8 cellular contexts compared by ENCODE assay signal in the genomic region with DNA sequence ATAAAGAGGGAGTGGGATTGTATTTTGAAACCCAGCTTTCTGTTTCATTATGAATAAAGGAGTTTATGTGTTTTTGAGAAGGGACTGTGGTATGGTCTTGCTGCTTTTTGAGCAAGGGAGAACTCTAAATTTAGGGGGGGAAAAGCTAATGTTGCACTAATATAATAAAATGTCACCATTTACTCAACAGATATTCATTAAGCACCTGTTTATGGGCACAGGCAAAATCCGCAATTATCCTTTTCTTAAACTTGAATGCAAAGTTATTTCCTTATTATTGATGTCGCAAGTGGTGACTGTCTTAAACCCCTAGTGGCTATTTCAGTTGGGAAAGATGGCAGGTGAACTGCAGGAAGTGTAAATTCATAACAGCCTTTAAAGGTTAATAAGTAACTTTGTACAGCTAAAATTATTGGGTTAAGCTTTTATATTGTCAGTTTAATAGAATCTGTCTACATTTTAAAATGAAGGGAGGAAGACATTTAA. TPM values are rescaled to one million over a fixed set of nuclear protein-coding genes. Genes with fewer than 3 reads are reported as not detected.
DNase-seq lines count a peak whose midpoint lies in the region; ATAC-seq, FAIRE-seq and TF ChIP-seq lines count a peak whose summit lies in the region.

No MANE protein-coding gene starts in this region.

- H3K9me3 Mint-ChIP-seq in neural crest cell, result no peaks in the 10 kb centered on the region

- ATAC-seq in GM18499 (IDR thresholded peaks at IDR 0.05; ENCODE audit: insufficient read depth, unreplicated experiment), result peak; percentile 31
- ATAC-seq in HG03095 (IDR thresholded peaks at IDR 0.05; ENCODE audit: unreplicated experiment), result peak; percentile 25
- ATAC-seq in HG02970 (IDR thresholded peaks at IDR 0.05; ENCODE audit: low FRiP score, unreplicated experiment), result no peak

- H3K27ac Mint-ChIP-seq in neural crest cell (ENCODE audit: unreplicated experiment), result no peak overlapping the region

- H3K36me3 ChIP-seq in effector memory CD4-positive, alpha-beta T cell (ENCODE audit: control insufficient read depth, insufficient read depth, low read length), result no peaks in the 10 kb centered on the region

- no peaks in the 10 kb centered on the region for H3K36me3 Mint-ChIP-seq in neural crest cell (ENCODE audit: low read depth)

- peak; percentile 80 for FAIRE-seq in RCC 7860 (lab: Jason Lieb, UNC)

- H3K27me3 ChIP-seq in effector memory CD4-positive, alpha-beta T cell (replicated peaks; ENCODE audit: control insufficient read depth, insufficient read depth, low read length, poor library complexity, severe bottlenecking), result no peaks in the 10 kb centered on the region

- peaks cover 30% of the 10 kb centered on the region for H3K4me1 ChIP-seq in effector memory CD4-positive, alpha-beta T cell (ENCODE audit: control insufficient read depth, insufficient read depth, low read length, poor library complexity, severe bottlenecking)

- peaks cover 26% of the 10 kb centered on the region for H3K4me1 Mint-ChIP-seq in neural crest cell

- peak overlapping the region; percentile 98 for H3K4me3 Mint-ChIP-seq in neural crest cell

- TF ChIP-seq CTCF in AG10803 (conservative IDR thresholded peaks at IDR 0.05; ENCODE audit: low read length) (peak; percentile 55), neural crest cell (conservative IDR thresholded peaks at IDR 0.05) (peak; percentile 64)

- H3K9me3 ChIP-seq in effector memory CD4-positive, alpha-beta T cell (ENCODE audit: control insufficient read depth, low read length), result no peaks in the 10 kb centered on the region

- peak overlapping the region; percentile 98 for H3K27ac ChIP-seq in effector memory CD4-positive, alpha-beta T cell (ENCODE audit: insufficient read depth, low read length, poor library complexity, severe bottlenecking)

- peak; percentile 31 for DNase-seq in AG10803 (ENCODE audit: low read depth)
- DNase-seq in RCC 7860 (ENCODE audit: low spot score), result peak; percentile 48
- no peak for DNase-seq in effector memory CD4-positive, alpha-beta T cell
- DNase-seq in neural crest cell (ENCODE audit: low read depth, low spot score), result no peak
- DNase-seq in T1000 (lab: John Stamatoyannopoulos, UW), result no peak

- H3K4me3 ChIP-seq in AG10803 (ENCODE audit: low read length), result peak overlapping the region; percentile 86
- H3K4me3 ChIP-seq in effector memory CD4-positive, alpha-beta T cell (ENCODE audit: insufficient read depth, low read depth, low read length, poor library complexity, severe bottlenecking), result peak overlapping the region; percentile 99

- no peaks in the 10 kb centered on the region for H3K27me3 Mint-ChIP-seq in neural crest cell (ENCODE audit: low read depth)

RNA-seq across cellular contexts. Expression of a gene that starts 1.5 kb away (rescaled TPM):
- 24.1 and 25.5 TPM in 2 replicates for total RNA-seq in neural crest cell

Comparison
In these comparisons a context has a peak if more than half of its experiments do, and no peak if none do; other contexts are left out.
1. DNase-seq: peak in AG10803 (single experiment) and RCC 7860 (single experiment); none in effector memory CD4-positive, alpha-beta T cell (0 of 3), neural crest cell (single experiment) and T1000 (single experiment).